Comparison of ENCODE assay signal across 18 cellular contexts in genomic region chr17:16314859-16315258, GRCh38.
"Had no signal": no experiment of that assay in that cellular context is flagged by ENCODE, and none has a peak within 500 bp of the region (broad histone marks: within the 10 kb centered on the region; RNA-seq: fewer than 3 reads in every experiment).

No MANE protein-coding gene starts in this region.

- DNase-seq: effector CD4-positive, alpha-beta T cell; endodermal cell; foreskin melanocyte; head of caudate nucleus; hippocampal formation; left colon; naive thymus-derived CD4-positive, alpha-beta T cell; nephron progenitor cell; posterior cingulate gyrus; sigmoid colon; stimulated activated CD4-positive, alpha-beta T cell treated with anti-CD3 and anti-CD28 coated beads, Interleukin-2, amount 100 ng/mL, for 24 hours; stimulated activated CD4-positive, alpha-beta T cell treated with anti-CD3 and anti-CD28 coated beads, Interleukin-4, amount 100 ng/mL, for 4 hours; stimulated activated naive B cell treated with anti-CD40 and anti-IgM and Interleukin-4, amounts not matched to agents 10 μg/mL and 1 μg/mL and 100 μg/mL, for 72 hours; stimulated activated naive CD8-positive, alpha-beta T cell treated with anti-CD3 and anti-CD28 coated beads, Interleukin-15, amount 100 ng/mL, for 72 hours; testis; transverse colon had no signal

- H3K9me3 ChIP-seq: sigmoid colon, testis, transverse colon had no signal

- H3K27ac ChIP-seq: coronary artery, sigmoid colon, skin epidermis, testis, transverse colon had no signal

- H3K4me3 Mint-ChIP-seq: endodermal cell; naive thymus-derived CD4-positive, alpha-beta T cell; nephron progenitor cell; stimulated activated naive B cell treated with anti-CD40 and anti-IgM and Interleukin-4, amounts not matched to agents 10 μg/mL and 1 μg/mL and 100 μg/mL, for 72 hours; stimulated activated naive CD8-positive, alpha-beta T cell treated with anti-CD3 and anti-CD28 coated beads, Interleukin-15, amount 100 ng/mL, for 72 hours had no signal

- H3K27ac Mint-ChIP-seq: endodermal cell had no signal

- H3K9me3 Mint-ChIP-seq: stimulated activated naive B cell treated with anti-CD40 and anti-IgM and Interleukin-4, amounts not matched to agents 10 μg/mL and 1 μg/mL and 100 μg/mL, for 72 hours; stimulated activated naive CD8-positive, alpha-beta T cell treated with anti-CD3 and anti-CD28 coated beads, Interleukin-15, amount 100 ng/mL, for 72 hours had no signal

- H3K4me1 ChIP-seq: sigmoid colon, testis had no signal

- H3K27me3 Mint-ChIP-seq: naive thymus-derived CD4-positive, alpha-beta T cell; stimulated activated naive B cell treated with anti-CD40 and anti-IgM and Interleukin-4, amounts not matched to agents 10 μg/mL and 1 μg/mL and 100 μg/mL, for 72 hours; stimulated activated naive CD8-positive, alpha-beta T cell treated with anti-CD3 and anti-CD28 coated beads, Interleukin-15, amount 100 ng/mL, for 72 hours had no signal

- H3K36me3 ChIP-seq: transverse colon had no signal

- H3K4me3 ChIP-seq: coronary artery, sigmoid colon, skin epidermis, testis, transverse colon had no signal

- H3K27me3 ChIP-seq: sigmoid colon, testis, transverse colon had no signal
